30 cellular contexts compared by ENCODE assay signal in the genomic region with DNA sequence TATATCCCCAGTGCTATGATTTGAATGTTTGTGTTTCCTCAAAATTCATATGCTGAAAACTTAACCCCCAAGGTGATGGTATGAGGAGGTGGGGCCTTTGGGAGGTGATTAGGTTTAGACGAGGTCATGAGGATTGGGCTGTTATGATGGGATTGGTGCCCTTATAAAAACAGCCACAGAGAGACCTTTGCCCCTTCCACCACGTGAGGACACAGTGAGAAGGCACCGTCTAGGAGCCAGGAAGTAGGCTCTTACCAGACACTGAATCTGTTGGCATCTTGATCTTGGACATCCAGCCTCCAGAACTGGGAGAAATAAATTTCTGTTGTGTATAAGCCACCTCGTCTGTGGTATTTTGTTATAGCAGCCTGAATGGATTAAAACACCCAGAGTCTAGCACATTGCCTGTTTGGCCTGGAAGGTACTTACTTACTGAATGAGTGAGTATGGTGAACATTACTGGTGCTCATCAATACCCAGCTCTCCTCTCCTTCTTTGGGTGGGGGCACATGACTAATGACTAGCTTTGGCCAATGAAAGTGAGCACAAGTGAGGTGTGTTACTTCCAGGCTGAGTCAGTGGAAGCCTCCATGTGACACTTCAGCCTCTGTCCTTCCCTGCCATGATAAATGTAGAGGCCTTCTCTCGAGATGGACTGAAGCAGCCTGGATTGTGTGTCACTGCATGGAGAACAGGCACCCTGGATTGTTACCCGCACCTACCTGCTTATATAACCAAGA.
DNase-seq lines count a peak whose midpoint lies in the region; ATAC-seq and TF ChIP-seq lines count a peak whose summit lies in the region.
"Had no signal": no experiment of that assay in that cellular context is flagged by ENCODE, and none has a peak within 500 bp of the region (broad histone marks: within the 10 kb centered on the region; RNA-seq: fewer than 3 reads in every experiment).

No MANE protein-coding gene starts in this region.

- H3K27me3 Mint-ChIP-seq in stimulated activated memory B cell treated with anti-CD40 and anti-IgM and Interleukin-4, amounts not matched to agents 10 μg/mL and 1 μg/mL and 100 μg/mL, for 72 hours: no peaks in the 10 kb centered on the region

- no peak overlapping the region for H3K4me3 Mint-ChIP-seq in stimulated activated memory B cell treated with anti-CD40 and anti-IgM and Interleukin-4, amounts not matched to agents 10 μg/mL and 1 μg/mL and 100 μg/mL, for 72 hours
- H3K4me3 Mint-ChIP-seq: activated naive CD4-positive, alpha-beta T cell treated with anti-CD3 and anti-CD28 coated beads, Interleukin-2, amount 50 U/mL, for 24 hours; CD8-positive, alpha-beta memory T cell; central memory CD8-positive, alpha-beta T cell; mesothelial cell of epicardium; naive thymus-derived CD4-positive, alpha-beta T cell; T-cell had no signal

- H3K9me3 Mint-ChIP-seq in activated naive CD4-positive, alpha-beta T cell treated with anti-CD3 and anti-CD28 coated beads, Interleukin-2, amount 50 U/mL, for 72 hours: peaks cover 0 to 5% of the 10 kb centered on the region in 2 donors
- peaks cover 4% of the 10 kb centered on the region for H3K9me3 Mint-ChIP-seq in stimulated activated memory B cell treated with anti-CD40 and anti-IgM and Interleukin-4, amounts not matched to agents 10 μg/mL and 1 μg/mL and 100 μg/mL, for 72 hours
- H3K9me3 Mint-ChIP-seq: activated naive CD4-positive, alpha-beta T cell treated with anti-CD3 and anti-CD28 coated beads, Interleukin-2, amount 50 U/mL, for 24 hours; CD8-positive, alpha-beta memory T cell; central memory CD8-positive, alpha-beta T cell; mesothelial cell of epicardium; T-cell had no signal

- H3K4me3 ChIP-seq in epithelial cell of esophagus (ENCODE audit: low read length): no peak overlapping the region
- H3K4me3 ChIP-seq: ascending aorta, dorsolateral prefrontal cortex, left ventricle myocardium inferior, psoas muscle, sigmoid colon, SJCRH30, tibial nerve had no signal

- ATAC-seq in activated naive CD4-positive, alpha-beta T cell treated with anti-CD3 and anti-CD28 coated beads, Interleukin-2, amount 50 U/mL, for 72 hours: peak; percentile 55 to 75
- ATAC-seq in stimulated activated memory B cell treated with anti-CD40 and anti-IgM and Interleukin-4, amounts not matched to agents 10 μg/mL and 1 μg/mL and 100 μg/mL, for 72 hours: no peak
- no peak for ATAC-seq in HG02588 (IDR thresholded peaks at IDR 0.05; ENCODE audit: unreplicated experiment)
- ATAC-seq in GM18909 (IDR thresholded peaks at IDR 0.05; ENCODE audit: poor library complexity, unreplicated experiment): no peak
- ATAC-seq: naive thymus-derived CD4-positive, alpha-beta T cell; psoas muscle; T-cell had no signal

- no peak for TF ChIP-seq CTCF in epithelial cell of esophagus (IDR thresholded peaks at IDR 0.05; ENCODE audit: insufficient read depth, low read depth, low read length, missing control alignments)

- peaks cover 13% of the 10 kb centered on the region for H3K4me1 Mint-ChIP-seq in stimulated activated memory B cell treated with anti-CD40 and anti-IgM and Interleukin-4, amounts not matched to agents 10 μg/mL and 1 μg/mL and 100 μg/mL, for 72 hours
- H3K4me1 Mint-ChIP-seq: mesothelial cell of epicardium had no signal

- no peak for DNase-seq in activated naive CD4-positive, alpha-beta T cell treated with anti-CD3 and anti-CD28 coated beads, Interleukin-2, amount 50 U/mL, for 72 hours (ENCODE audit: low spot score in 2 of 2)
- no peak for DNase-seq in activated naive CD4-positive, alpha-beta T cell treated with anti-CD3 and anti-CD28 coated beads, Interleukin-2, amount 50 U/mL, for 16 hours
- DNase-seq in RPMI7951 (ENCODE audit: low read depth) (peak; percentile 35), epithelial cell of esophagus (ENCODE audit: low read depth) (peak; percentile 42)
- DNase-seq: ACHN; activated CD4-positive, alpha-beta T cell treated with anti-CD3 and anti-CD28 coated beads for 1 hour; BE2C; CD8-positive, alpha-beta memory T cell; dorsolateral prefrontal cortex; HCEC 1CT; Karpas-422; left ventricle myocardium inferior; naive thymus-derived CD4-positive, alpha-beta T cell; NCI-H1436; NCI-H2081 treated with DMSO at 0.1 percent for 48 hours; NCI-H226; NCI-H748 treated with DMSO at 0.1 percent for 48 hours; occipital lobe; psoas muscle; sigmoid colon; SJCRH30; T-cell had no signal

- H3K27ac Mint-ChIP-seq in activated naive CD4-positive, alpha-beta T cell treated with anti-CD3 and anti-CD28 coated beads, Interleukin-2, amount 50 U/mL, for 72 hours: no peak overlapping the region
- H3K27ac Mint-ChIP-seq in stimulated activated memory B cell treated with anti-CD40 and anti-IgM and Interleukin-4, amounts not matched to agents 10 μg/mL and 1 μg/mL and 100 μg/mL, for 72 hours: peak overlapping the region; percentile 51
- H3K27ac Mint-ChIP-seq: activated naive CD4-positive, alpha-beta T cell treated with anti-CD3 and anti-CD28 coated beads, Interleukin-2, amount 50 U/mL, for 24 hours; mesothelial cell of epicardium; naive thymus-derived CD4-positive, alpha-beta T cell; T-cell had no signal

- H3K36me3 Mint-ChIP-seq in activated naive CD4-positive, alpha-beta T cell treated with anti-CD3 and anti-CD28 coated beads, Interleukin-2, amount 50 U/mL, for 72 hours: no peaks in the 10 kb centered on the region
- H3K36me3 Mint-ChIP-seq in stimulated activated memory B cell treated with anti-CD40 and anti-IgM and Interleukin-4, amounts not matched to agents 10 μg/mL and 1 μg/mL and 100 μg/mL, for 72 hours: peaks cover 8% of the 10 kb centered on the region
- H3K36me3 Mint-ChIP-seq: activated naive CD4-positive, alpha-beta T cell treated with anti-CD3 and anti-CD28 coated beads, Interleukin-2, amount 50 U/mL, for 24 hours; CD8-positive, alpha-beta memory T cell; mesothelial cell of epicardium; T-cell had no signal

Comparison
In these comparisons a context has a peak if more than half of its experiments do, and no peak if none do; other contexts are left out.
1. ATAC-seq: peak in activated naive CD4-positive, alpha-beta T cell treated with anti-CD3 and anti-CD28 coated beads, Interleukin-2, amount 50 U/mL, for 72 hours (2 of 2); none in stimulated activated memory B cell treated with anti-CD40 and anti-IgM and Interleukin-4, amounts not matched to agents 10 μg/mL and 1 μg/mL and 100 μg/mL, for 72 hours (single experiment), HG02588 (single experiment) and GM18909 (single experiment).
2. DNase-seq: peak in RPMI7951 (single experiment) and epithelial cell of esophagus (single experiment); none in activated naive CD4-positive, alpha-beta T cell treated with anti-CD3 and anti-CD28 coated beads, Interleukin-2, amount 50 U/mL, for 72 hours (0 of 2) and activated naive CD4-positive, alpha-beta T cell treated with anti-CD3 and anti-CD28 coated beads, Interleukin-2, amount 50 U/mL, for 16 hours (single experiment).